16 cellular contexts compared by ENCODE assay signal in the genomic region with DNA sequence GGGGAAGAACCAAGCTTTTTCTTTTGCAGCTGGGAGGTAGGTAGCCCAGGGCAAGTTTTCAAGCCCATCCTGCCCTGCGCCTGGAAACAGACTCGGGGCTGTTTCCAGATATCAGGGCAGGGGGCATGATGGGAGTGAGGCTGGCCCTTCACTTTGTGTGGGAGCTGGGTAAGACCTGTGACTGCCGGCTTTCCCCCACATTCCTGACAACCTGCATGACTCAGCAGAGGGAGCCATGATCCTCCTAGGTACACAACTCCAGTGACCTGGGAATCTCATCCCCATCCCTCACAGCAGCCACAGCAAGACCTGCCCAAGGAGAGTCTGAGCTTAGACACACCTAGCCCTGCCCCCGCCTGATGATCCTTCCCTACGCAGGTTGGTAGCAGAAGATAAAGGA.
"Had no signal": no experiment of that assay in that cellular context is flagged by ENCODE, and none has a peak within 500 bp of the region (broad histone marks: within the 10 kb centered on the region; RNA-seq: fewer than 3 reads in every experiment).

No MANE protein-coding gene starts in this region.

- H3K4me3 Mint-ChIP-seq: activated naive CD4-positive, alpha-beta T cell treated with anti-CD3 and anti-CD28 coated beads, Interleukin-2, amount 10 ng/mL, durations not matched to agents 7 days and 5 days; memory B cell; neural crest cell; stimulated activated naive CD8-positive, alpha-beta T cell treated with anti-CD3 and anti-CD28 coated beads, Interleukin-15, amount 100 ng/mL, for 72 hours had no signal

- H3K4me3 ChIP-seq: hepatocyte, pancreas, sigmoid colon, spleen, testis, upper lobe of right lung had no signal

- H3K27ac ChIP-seq: hepatocyte, left ventricle myocardium inferior, pancreas, sigmoid colon, spleen, testis, upper lobe of right lung had no signal

- H3K27me3 Mint-ChIP-seq: stimulated activated naive CD8-positive, alpha-beta T cell treated with anti-CD3 and anti-CD28 coated beads, Interleukin-15, amount 100 ng/mL, for 72 hours had no signal

- H3K4me1 ChIP-seq: pancreas, spleen, testis, upper lobe of right lung had no signal

- H2AFZ ChIP-seq: hepatocyte had no signal

- DNase-seq: activated CD4-positive, alpha-beta T cell treated with anti-CD3 and anti-CD28 coated beads, Interleukin-2, amount 50 U/mL, for 4 hours; activated CD4-positive, CD25-positive, alpha-beta regulatory T cell treated with anti-CD3 and anti-CD28 coated beads, Interleukin-2, amount 50 U/mL, for 72 hours; activated naive CD4-positive, alpha-beta T cell treated with anti-CD3 and anti-CD28 coated beads, Interleukin-2, amount 10 ng/mL, durations not matched to agents 7 days and 5 days; activated T-cell treated with anti-CD3 and anti-CD28 coated beads, Interleukin-2, amount 50 U/mL, for 1 hour; kidney; left ventricle myocardium inferior; pancreas; sigmoid colon; spleen; stimulated activated naive CD8-positive, alpha-beta T cell treated with anti-CD3 and anti-CD28 coated beads, Interleukin-15, amount 100 ng/mL, for 72 hours; T-helper 1 cell; testis; upper lobe of right lung had no signal

- H3K79me2 ChIP-seq: hepatocyte had no signal

- H3K9me3 ChIP-seq: pancreas, sigmoid colon, testis, upper lobe of right lung had no signal

- H3K36me3 Mint-ChIP-seq: memory B cell had no signal

- ATAC-seq: stimulated activated naive CD8-positive, alpha-beta T cell treated with anti-CD3 and anti-CD28 coated beads, Interleukin-15, amount 100 ng/mL, for 72 hours; upper lobe of right lung had no signal

- H3K27me3 ChIP-seq: hepatocyte, pancreas, sigmoid colon, spleen, testis, upper lobe of right lung had no signal

- H3K27ac Mint-ChIP-seq: activated naive CD4-positive, alpha-beta T cell treated with anti-CD3 and anti-CD28 coated beads, Interleukin-2, amount 10 ng/mL, durations not matched to agents 7 days and 5 days; memory B cell; stimulated activated naive CD8-positive, alpha-beta T cell treated with anti-CD3 and anti-CD28 coated beads, Interleukin-15, amount 100 ng/mL, for 72 hours had no signal

- H3K4me1 Mint-ChIP-seq: memory B cell had no signal

- H3K4me2 ChIP-seq: hepatocyte had no signal

- H3K36me3 ChIP-seq: left ventricle myocardium inferior, pancreas, sigmoid colon, spleen, upper lobe of right lung had no signal
